In genomic region chr14:85934123-85934885, GRCh38 we compare ENCODE assay signal across 8 cellular contexts.
A peak's percentile ranks its signal among the peaks of the same experiment; 100 is the strongest.
DNase-seq lines count a peak whose midpoint lies in the region; ATAC-seq and TF ChIP-seq lines count a peak whose summit lies in the region.

No MANE protein-coding gene starts in this region.

- H3K9me3 ChIP-seq in thyroid gland, result no peaks in the 10 kb centered on the region

- peak; percentile 81 for DNase-seq in MV-4-11 (lab: John Stamatoyannopoulos, UW)
- DNase-seq in activated CD4-positive, CD25-positive, alpha-beta regulatory T cell (lab: John Stamatoyannopoulos, UW), result peak in 3 of 4 experiments; percentile 5 to 13 (median 7)
- no peak for DNase-seq in chondrocyte (ENCODE audit: low spot score)
- DNase-seq in natural killer cell treated with Interleukin-12 subunit alpha and Interleukin-12 subunit beta and Interleukin-15 and Interleukin-18, amount 100 ng/mL, for 72 hours (ENCODE audit: low spot score), result peak; percentile 82
- DNase-seq in thyroid gland, result no peak
- DNase-seq in HK-2 (ENCODE audit: unreplicated experiment), result no peak

- H3K9me3 Mint-ChIP-seq in chondrocyte (ENCODE audit: low read depth), result peaks cover 15% of the 10 kb centered on the region
- H3K9me3 Mint-ChIP-seq in natural killer cell treated with Interleukin-12 subunit alpha and Interleukin-12 subunit beta and Interleukin-15 and Interleukin-18, amount 100 ng/mL, for 72 hours, result peaks cover 12% of the 10 kb centered on the region

- no peaks in the 10 kb centered on the region for H3K4me1 ChIP-seq in thyroid gland

- H3K27me3 ChIP-seq in thyroid gland, result no peaks in the 10 kb centered on the region

- H3K4me1 Mint-ChIP-seq in chondrocyte (ENCODE audit: low read depth), result peaks cover 8% of the 10 kb centered on the region
- H3K4me1 Mint-ChIP-seq in natural killer cell treated with Interleukin-12 subunit alpha and Interleukin-12 subunit beta and Interleukin-15 and Interleukin-18, amount 100 ng/mL, for 72 hours (ENCODE audit: low read depth in 2 of 2), result peaks cover 28 to 39% of the 10 kb centered on the region in 2 donors

- H3K27ac ChIP-seq in thyroid gland, result peak overlapping the region in 2 of 3 donors; percentile 17 to 58

- WGBS in thyroid gland, 2 donors, result 73 to 85% methylated on average over 12 of the region's 12 CpGs

- TF ChIP-seq POLR2A in GM18505 (IDR thresholded peaks at IDR 0.05; ENCODE audit: borderline replicate concordance, extremely low read depth, insufficient read depth, insufficient read length), result peak; percentile 26
- no peak for TF ChIP-seq POLR2A in thyroid gland (IDR thresholded peaks at IDR 0.05)

- ATAC-seq in GM18505 (IDR thresholded peaks at IDR 0.05; ENCODE audit: unreplicated experiment) (peak; percentile 90), HG02588 (IDR thresholded peaks at IDR 0.05; ENCODE audit: unreplicated experiment) (peak; percentile 90)
- peak; percentile 93 to 94 for ATAC-seq in natural killer cell treated with Interleukin-12 subunit alpha and Interleukin-12 subunit beta and Interleukin-15 and Interleukin-18, amount 100 ng/mL, for 72 hours

- no peak for TF ChIP-seq CTCF in chondrocyte (IDR thresholded peaks at IDR 0.05)
- no peak for TF ChIP-seq CTCF in thyroid gland (IDR thresholded peaks at IDR 0.05)

- intact Hi-C loops in thyroid gland (cut with DNase I), result no loop called here

- peaks cover 6% of the 10 kb centered on the region for H3K36me3 Mint-ChIP-seq in chondrocyte (ENCODE audit: low read depth)
- H3K36me3 Mint-ChIP-seq in natural killer cell treated with Interleukin-12 subunit alpha and Interleukin-12 subunit beta and Interleukin-15 and Interleukin-18, amount 100 ng/mL, for 72 hours, result peaks cover 13% of the 10 kb centered on the region

- H3K27me3 Mint-ChIP-seq in chondrocyte (ENCODE audit: low read depth), result no peaks in the 10 kb centered on the region
- H3K27me3 Mint-ChIP-seq in natural killer cell treated with Interleukin-12 subunit alpha and Interleukin-12 subunit beta and Interleukin-15 and Interleukin-18, amount 100 ng/mL, for 72 hours, result no peaks in the 10 kb centered on the region

- no peak overlapping the region for H3K27ac Mint-ChIP-seq in chondrocyte (ENCODE audit: unreplicated experiment)
- H3K27ac Mint-ChIP-seq in natural killer cell treated with Interleukin-12 subunit alpha and Interleukin-12 subunit beta and Interleukin-15 and Interleukin-18, amount 100 ng/mL, for 72 hours, result peak overlapping the region; percentile 79 to 98

- no peaks in the 10 kb centered on the region for H3K36me3 ChIP-seq in thyroid gland

- no peak overlapping the region for H3K4me3 ChIP-seq in thyroid gland (replicated peaks in 1 of 3)

- peak overlapping the region; percentile 71 for H3K4me3 Mint-ChIP-seq in chondrocyte (ENCODE audit: unreplicated experiment)
- peak overlapping the region; percentile 88 for H3K4me3 Mint-ChIP-seq in natural killer cell treated with Interleukin-12 subunit alpha and Interleukin-12 subunit beta and Interleukin-15 and Interleukin-18, amount 100 ng/mL, for 72 hours

Comparison
In these comparisons a context has a peak if more than half of its experiments do, and no peak if none do; other contexts are left out.
1. DNase-seq: peak in MV-4-11 (single experiment), activated CD4-positive, CD25-positive, alpha-beta regulatory T cell (3 of 4) and natural killer cell treated with Interleukin-12 subunit alpha and Interleukin-12 subunit beta and Interleukin-15 and Interleukin-18, amount 100 ng/mL, for 72 hours (single experiment); none in chondrocyte (single experiment), thyroid gland (0 of 2) and HK-2 (single experiment).
2. Peak in every context shown above with its lines, with median percentiles within 50 percentile points of each other: ATAC-seq.